In genomic region chr22:41260871-41261270, GRCh38 we compare ENCODE assay signal across 1 cellular context.
TF ChIP-seq lines count a peak whose summit lies in the region.

No MANE protein-coding gene starts in this region.

TF ChIP-seq in K562, 482 proteins besides CTCF, POLR2A, EP300 and RAD21:
- 0 out of 2 replicates have a peak, but pooled peaks have one; percentile 36 for TF ChIP-seq POLR2AphosphoS5 (IDR thresholded peaks at IDR 0.05; ENCODE audit: control insufficient read depth, insufficient read depth, low read depth, low read length)
- no peak for TF ChIP-seq ZNF766 (CRISPR knock-in tag; conservative IDR thresholded peaks at IDR 0.05)
- no peak for TF ChIP-seq CSDE1 (IDR thresholded peaks at IDR 0.05)
